In genomic region chr19:34269968-34270621, GRCh38 we compare ENCODE assay signal across 1 cellular context.
TF ChIP-seq lines count a peak whose summit lies in the region.

No MANE protein-coding gene starts in this region.

TF ChIP-seq in GM23338, 12 proteins besides CTCF, POLR2A, EP300 and RAD21 (continued from another document):
- no peak for TF ChIP-seq ETS1 (IDR thresholded peaks at IDR 0.05)
- no peak for TF ChIP-seq NANOG (IDR thresholded peaks at IDR 0.05; ENCODE audit: borderline replicate concordance)
- TF ChIP-seq, protein P1, sequence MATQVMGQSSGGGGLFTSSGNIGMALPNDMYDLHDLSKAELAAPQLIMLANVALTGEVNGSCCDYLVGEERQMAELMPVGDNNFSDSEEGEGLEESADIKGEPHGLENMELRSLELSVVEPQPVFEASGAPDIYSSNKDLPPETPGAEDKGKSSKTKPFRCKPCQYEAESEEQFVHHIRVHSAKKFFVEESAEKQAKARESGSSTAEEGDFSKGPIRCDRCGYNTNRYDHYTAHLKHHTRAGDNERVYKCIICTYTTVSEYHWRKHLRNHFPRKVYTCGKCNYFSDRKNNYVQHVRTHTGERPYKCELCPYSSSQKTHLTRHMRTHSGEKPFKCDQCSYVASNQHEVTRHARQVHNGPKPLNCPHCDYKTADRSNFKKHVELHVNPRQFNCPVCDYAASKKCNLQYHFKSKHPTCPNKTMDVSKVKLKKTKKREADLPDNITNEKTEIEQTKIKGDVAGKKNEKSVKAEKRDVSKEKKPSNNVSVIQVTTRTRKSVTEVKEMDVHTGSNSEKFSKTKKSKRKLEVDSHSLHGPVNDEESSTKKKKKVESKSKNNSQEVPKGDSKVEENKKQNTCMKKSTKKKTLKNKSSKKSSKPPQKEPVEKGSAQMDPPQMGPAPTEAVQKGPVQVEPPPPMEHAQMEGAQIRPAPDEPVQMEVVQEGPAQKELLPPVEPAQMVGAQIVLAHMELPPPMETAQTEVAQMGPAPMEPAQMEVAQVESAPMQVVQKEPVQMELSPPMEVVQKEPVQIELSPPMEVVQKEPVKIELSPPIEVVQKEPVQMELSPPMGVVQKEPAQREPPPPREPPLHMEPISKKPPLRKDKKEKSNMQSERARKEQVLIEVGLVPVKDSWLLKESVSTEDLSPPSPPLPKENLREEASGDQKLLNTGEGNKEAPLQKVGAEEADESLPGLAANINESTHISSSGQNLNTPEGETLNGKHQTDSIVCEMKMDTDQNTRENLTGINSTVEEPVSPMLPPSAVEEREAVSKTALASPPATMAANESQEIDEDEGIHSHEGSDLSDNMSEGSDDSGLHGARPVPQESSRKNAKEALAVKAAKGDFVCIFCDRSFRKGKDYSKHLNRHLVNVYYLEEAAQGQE (IDR thresholded peaks at IDR 0.05; ENCODE audit: unreplicated experiment) = no peak
